ENCODE assay signal across 8 cellular contexts in the genomic region with DNA sequence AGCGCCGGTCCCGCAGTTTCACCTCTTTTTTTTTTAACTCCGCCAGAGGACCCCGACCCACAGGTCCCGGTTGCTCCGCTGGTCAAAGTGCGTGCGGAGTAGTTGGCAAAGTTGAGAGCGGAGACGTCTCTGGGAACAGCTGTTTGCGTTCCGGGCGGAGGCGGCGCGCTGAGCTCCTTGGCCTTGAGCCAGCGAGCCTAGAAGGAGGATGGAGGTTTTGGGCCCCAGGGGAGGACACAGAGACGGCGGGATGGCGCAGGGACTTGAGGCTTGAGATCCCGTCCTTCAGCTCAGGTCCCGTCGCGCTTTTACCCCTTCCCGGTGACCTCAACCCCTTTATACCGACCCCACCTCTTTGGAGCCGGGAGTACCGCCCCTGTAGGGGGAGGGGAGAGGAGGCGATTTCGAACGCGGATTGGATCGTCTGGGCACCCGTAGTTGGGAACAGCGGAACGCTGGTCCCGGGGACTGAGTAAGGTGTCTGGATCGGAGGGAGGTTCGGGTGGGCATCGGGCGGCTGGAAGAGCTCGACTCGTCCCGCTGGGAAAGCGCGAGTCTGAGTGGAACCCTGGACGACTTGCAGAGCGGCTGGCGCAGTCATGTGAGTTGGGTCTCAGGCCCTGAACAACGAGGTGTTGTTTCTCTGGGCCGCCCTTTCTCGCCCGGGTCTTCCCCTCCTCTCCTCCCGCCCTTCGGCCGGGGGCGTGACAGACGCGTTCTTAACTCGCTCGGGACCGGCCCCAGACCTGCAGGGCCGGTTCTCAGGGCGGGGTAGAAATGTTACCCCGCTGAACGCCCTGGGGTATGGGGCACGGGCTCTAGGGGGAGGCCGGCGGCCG. TPM values are rescaled to one million over a fixed set of nuclear protein-coding genes. Genes with fewer than 3 reads are reported as not detected.
DNase-seq lines count a peak whose midpoint lies in the region; ATAC-seq lines count a peak whose summit lies in the region.

A gene with protein sequence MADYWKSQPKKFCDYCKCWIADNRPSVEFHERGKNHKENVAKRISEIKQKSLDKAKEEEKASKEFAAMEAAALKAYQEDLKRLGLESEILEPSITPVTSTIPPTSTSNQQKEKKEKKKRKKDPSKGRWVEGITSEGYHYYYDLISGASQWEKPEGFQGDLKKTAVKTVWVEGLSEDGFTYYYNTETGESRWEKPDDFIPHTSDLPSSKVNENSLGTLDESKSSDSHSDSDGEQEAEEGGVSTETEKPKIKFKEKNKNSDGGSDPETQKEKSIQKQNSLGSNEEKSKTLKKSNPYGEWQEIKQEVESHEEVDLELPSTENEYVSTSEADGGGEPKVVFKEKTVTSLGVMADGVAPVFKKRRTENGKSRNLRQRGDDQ (plus strand): TSS at position 435 of the 839 bp plus-strand sequence. CDS start 165 bp downstream, at position 600.

- ATAC-seq in GM19035 (IDR thresholded peaks at IDR 0.05; ENCODE audit: unreplicated experiment): peak; percentile 69
- peak; percentile 74 for ATAC-seq in HG03342 (IDR thresholded peaks at IDR 0.05; ENCODE audit: unreplicated experiment)

- DNase-seq in Ammon's horn (ENCODE audit: low spot score) (peak; percentile 95), NCI-H446 (lab: John Stamatoyannopoulos, UW) (peak; percentile 93 to 96), cerebellum (ENCODE audit: low spot score) (peak; percentile 90), kidney glomerular epithelial cell (lab: John Stamatoyannopoulos, UW) (peak; percentile 94)
- peak; percentile 79 for DNase-seq in activated CD4-positive, alpha-beta T cell treated with anti-CD3 and anti-CD28 coated beads for 1 hour
- DNase-seq in stimulated activated CD4-positive, alpha-beta T cell treated with anti-CD3 and anti-CD28 coated beads, Interleukin-15, amount 100 ng/mL, for 48 hours (ENCODE audit: low read depth in 2 of 2): peak; percentile 80 to 86

RNA-seq across cellular contexts. Expression of the gene that starts here (rescaled TPM):
- 9.3 TPM for total RNA-seq in cerebellum

Comparison
In these comparisons a context has a peak if more than half of its experiments do, and no peak if none do; other contexts are left out.
1. Peak in every context shown above with its lines: DNase-seq and ATAC-seq.